9 cellular contexts compared by ENCODE assay signal in the genomic region with DNA sequence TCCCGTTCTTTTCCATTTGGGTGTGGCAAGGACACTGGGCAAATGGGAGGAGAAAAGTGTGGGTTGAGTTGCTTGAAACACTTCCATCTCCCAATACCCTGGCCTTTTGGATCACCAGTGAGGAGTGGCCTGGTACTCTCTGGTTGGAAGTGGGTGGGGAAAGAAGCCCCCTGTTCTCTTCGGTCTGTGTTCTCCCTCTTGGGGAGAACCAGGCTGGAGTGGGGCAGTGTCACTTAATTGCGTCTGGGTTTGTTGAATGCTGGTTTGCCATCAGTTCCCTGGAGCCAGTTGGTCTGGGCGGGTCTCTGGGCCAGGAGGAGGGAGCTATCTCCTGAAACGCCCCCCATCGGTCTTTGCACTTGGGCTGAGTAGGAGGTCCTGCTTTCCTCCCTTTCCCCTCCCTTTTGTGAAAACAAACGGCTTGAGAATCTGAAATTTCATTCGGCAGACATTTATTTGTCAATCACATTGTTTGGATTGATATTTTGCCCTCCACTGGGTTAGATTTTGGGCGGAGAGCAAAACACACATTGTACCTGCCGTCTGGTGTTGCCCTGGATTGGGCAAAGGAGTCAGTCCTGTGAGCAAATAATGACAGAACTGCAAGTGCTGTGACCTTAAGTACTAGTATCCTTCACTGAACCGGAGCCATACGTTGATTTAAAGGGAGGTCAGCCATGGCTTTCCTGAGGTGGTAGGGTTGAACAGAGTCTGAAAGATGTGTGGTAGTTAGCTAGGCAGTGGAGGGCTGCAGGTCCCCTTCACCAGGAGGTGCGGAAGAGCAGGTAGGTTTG. TPM values are rescaled to one million over a fixed set of nuclear protein-coding genes. Genes with fewer than 3 reads are reported as not detected.
DNase-seq lines count a peak whose midpoint lies in the region; ATAC-seq, FAIRE-seq and TF ChIP-seq lines count a peak whose summit lies in the region.
"Had no signal": no experiment of that assay in that cellular context is flagged by ENCODE, and none has a peak within 500 bp of the region (broad histone marks: within the 10 kb centered on the region; RNA-seq: fewer than 3 reads in every experiment).

No MANE protein-coding gene starts in this region.

- H3F3A ChIP-seq in SU-DHL-6 (ENCODE audit: insufficient read depth), result no peaks in the 10 kb centered on the region

- H3K9me3 ChIP-seq in SU-DHL-6 (ENCODE audit: insufficient read depth, low read length) (no peaks in the 10 kb centered on the region), small intestine (ENCODE audit: control insufficient read depth, low read depth) (no peaks in the 10 kb centered on the region)

- FAIRE-seq in small intestine (lab: Jason Lieb, UNC), result no peak
- FAIRE-seq: A204.1 had no signal

- peaks cover 3% of the 10 kb centered on the region; the same call in 1 of the 2 replicates for H4K20me1 ChIP-seq in SU-DHL-6 (ENCODE audit: low read depth, low read length)

- H3K27me3 ChIP-seq in SU-DHL-6 (ENCODE audit: low read length) (no peaks in the 10 kb centered on the region), small intestine (ENCODE audit: control insufficient read depth in 2 of 2, insufficient read depth in 2 of 2, low read length in 2 of 2) (no peaks in the 10 kb centered on the region)

- no peaks in the 10 kb centered on the region for H3K9me2 ChIP-seq in SU-DHL-6 (replicated peaks; ENCODE audit: insufficient read depth, low read length)

- H3K27ac ChIP-seq in SU-DHL-6 (ENCODE audit: low read depth, low read length) (no peak overlapping the region), small intestine (ENCODE audit: low read depth in 1 of 2, low read length in 1 of 2) (peak overlapping the region in 1 of 2 donors; percentile 72)

- ATAC-seq in GM19324 (IDR thresholded peaks at IDR 0.05; ENCODE audit: low FRiP score, unreplicated experiment) (no peak), HG03095 (IDR thresholded peaks at IDR 0.05; ENCODE audit: unreplicated experiment) (no peak)

- H3K4me2 ChIP-seq in SU-DHL-6 (ENCODE audit: low read depth, low read length, poor library complexity, severe bottlenecking), result peak overlapping the region; percentile 73

- H3K4me1 ChIP-seq in small intestine (ENCODE audit: control insufficient read depth in 2 of 2, insufficient read depth in 1 of 2, low read depth in 1 of 2, low read length in 1 of 2), result peaks cover 0 to 2% of the 10 kb centered on the region in 2 donors

- 49 to 61% (median 52%) methylated on average over 13 of the region's 13 CpGs for WGBS in small intestine, 3 donors

- peak overlapping the region; percentile 78 for H3K4me3 ChIP-seq in SU-DHL-6 (ENCODE audit: insufficient read depth, low read length, poor library complexity, severe bottlenecking)
- H3K4me3 ChIP-seq in small intestine (ENCODE audit: low read depth in 1 of 2, low read length in 2 of 2), result peak overlapping the region; percentile 73 to 83

- peaks cover 35% of the 10 kb centered on the region for H3K79me2 ChIP-seq in SU-DHL-6 (ENCODE audit: insufficient read depth, low read length)

- H2AFZ ChIP-seq in SU-DHL-6 (ENCODE audit: low read depth, low read length, severe bottlenecking), result no peak overlapping the region

- peak; percentile 23 for DNase-seq in NCI-H510A treated with DMSO at 0.1 percent for 48 hours (lab: John Stamatoyannopoulos, UW)
- no peak for DNase-seq in NCI-H510A (lab: John Stamatoyannopoulos, UW)
- DNase-seq in glomerular visceral epithelial cell (ENCODE audit: extremely low spot score), result peak; percentile 35
- peak; percentile 21 for DNase-seq in small intestine
- DNase-seq in stimulated activated CD4-positive, alpha-beta T cell treated with anti-CD3 and anti-CD28 coated beads, Interleukin-2, amount 100 ng/mL, for 48 hours, result no peak

- H3K36me3 ChIP-seq in SU-DHL-6 (ENCODE audit: low read length) (no peaks in the 10 kb centered on the region), small intestine (ENCODE audit: control insufficient read depth in 2 of 2, insufficient read depth in 2 of 2, low read length in 2 of 2) (no peaks in the 10 kb centered on the region)

- TF ChIP-seq CTCF in SU-DHL-6 (IDR thresholded peaks at IDR 0.05; ENCODE audit: insufficient read depth, low read length, poor library complexity, severe bottlenecking), result no peak

- peak overlapping the region; percentile 77 for H3K9ac ChIP-seq in SU-DHL-6 (ENCODE audit: low read length)

RNA-seq across cellular contexts. Expression of gene PDIA5, which starts 1.6 kb away (rescaled TPM):
- 10 to 100 TPM in 1 of 3 donors, 1 to 10 TPM in 2; 4.6 to 27.7 (median 4.7) TPM for polyA plus RNA-seq in small intestine

RNA-seq across cellular contexts. Expression of gene SEMA5B, which starts 40.9 kb away (rescaled TPM):
- 1 to 10 TPM in 1 of 3 donors, under 1 TPM in 1, not detected in 1; 0.75 to 1.9 TPM for polyA plus RNA-seq in small intestine

Comparison
In these comparisons a context has a peak if more than half of its experiments do, and no peak if none do; other contexts are left out.
1. DNase-seq: peak in NCI-H510A treated with DMSO at 0.1 percent for 48 hours (single experiment), glomerular visceral epithelial cell (single experiment) and small intestine (single experiment); none in NCI-H510A (single experiment) and stimulated activated CD4-positive, alpha-beta T cell treated with anti-CD3 and anti-CD28 coated beads, Interleukin-2, amount 100 ng/mL, for 48 hours (0 of 2).